Comparison of ENCODE assay signal across 1 cellular context in the genomic region with DNA sequence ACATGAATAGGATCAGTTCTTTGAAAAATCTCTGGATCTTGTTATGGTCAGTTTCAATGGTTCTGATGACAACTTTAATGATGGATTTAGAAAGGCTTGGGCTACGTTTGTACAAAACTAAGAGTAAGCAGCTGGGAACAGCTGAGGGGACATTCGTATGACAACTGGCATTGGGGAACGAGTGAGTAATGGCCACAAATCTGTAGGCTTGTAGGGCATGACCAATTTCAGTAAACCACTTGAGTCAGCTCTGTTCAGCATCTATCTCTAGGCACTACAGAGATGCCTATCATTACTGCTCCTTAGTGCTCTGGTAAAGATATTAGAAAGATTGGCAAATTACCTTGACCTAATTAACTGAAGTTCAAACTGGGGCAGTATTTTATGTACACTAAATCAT.
TF ChIP-seq lines count a peak whose summit lies in the region.

No MANE protein-coding gene starts in this region.

TF ChIP-seq in GM12878, 131 proteins besides CTCF, POLR2A, EP300 and RAD21:
- TF ChIP-seq BHLHE40 (IDR thresholded peaks at IDR 0.05; ENCODE audit: borderline replicate concordance in 1 of 2, low read depth in 2 of 2, low read length in 1 of 2) (no peak), TARDBP (IDR thresholded peaks at IDR 0.05; ENCODE audit: borderline replicate concordance) (no peak), CBX3 (IDR thresholded peaks at IDR 0.05; ENCODE audit: borderline replicate concordance, low read depth) (no peak), ETV6 (conservative IDR thresholded peaks at IDR 0.05 in 1 of 2, IDR thresholded peaks at IDR 0.05 in 1 of 2; ENCODE audit: borderline replicate concordance in 1 of 2, low read depth in 1 of 2) (no peak), BRCA1 (IDR thresholded peaks at IDR 0.05; ENCODE audit: low read depth, low read length) (no peak), RFX5 (IDR thresholded peaks at IDR 0.05; ENCODE audit: low read depth, low read length) (no peak), NR2C1 (IDR thresholded peaks at IDR 0.05) (no peak), SMC3 (IDR thresholded peaks at IDR 0.05; ENCODE audit: borderline replicate concordance, low read length) (no peak), HDAC6 (IDR thresholded peaks at IDR 0.05; ENCODE audit: unreplicated experiment) (no peak)
- TF ChIP-seq, protein P1, sequence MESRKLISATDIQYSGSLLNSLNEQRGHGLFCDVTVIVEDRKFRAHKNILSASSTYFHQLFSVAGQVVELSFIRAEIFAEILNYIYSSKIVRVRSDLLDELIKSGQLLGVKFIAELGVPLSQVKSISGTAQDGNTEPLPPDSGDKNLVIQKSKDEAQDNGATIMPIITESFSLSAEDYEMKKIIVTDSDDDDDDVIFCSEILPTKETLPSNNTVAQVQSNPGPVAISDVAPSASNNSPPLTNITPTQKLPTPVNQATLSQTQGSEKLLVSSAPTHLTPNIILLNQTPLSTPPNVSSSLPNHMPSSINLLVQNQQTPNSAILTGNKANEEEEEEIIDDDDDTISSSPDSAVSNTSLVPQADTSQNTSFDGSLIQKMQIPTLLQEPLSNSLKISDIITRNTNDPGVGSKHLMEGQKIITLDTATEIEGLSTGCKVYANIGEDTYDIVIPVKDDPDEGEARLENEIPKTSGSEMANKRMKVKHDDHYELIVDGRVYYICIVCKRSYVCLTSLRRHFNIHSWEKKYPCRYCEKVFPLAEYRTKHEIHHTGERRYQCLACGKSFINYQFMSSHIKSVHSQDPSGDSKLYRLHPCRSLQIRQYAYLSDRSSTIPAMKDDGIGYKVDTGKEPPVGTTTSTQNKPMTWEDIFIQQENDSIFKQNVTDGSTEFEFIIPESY (IDR thresholded peaks at IDR 0.05) = no peak
- TF ChIP-seq, protein P2, sequence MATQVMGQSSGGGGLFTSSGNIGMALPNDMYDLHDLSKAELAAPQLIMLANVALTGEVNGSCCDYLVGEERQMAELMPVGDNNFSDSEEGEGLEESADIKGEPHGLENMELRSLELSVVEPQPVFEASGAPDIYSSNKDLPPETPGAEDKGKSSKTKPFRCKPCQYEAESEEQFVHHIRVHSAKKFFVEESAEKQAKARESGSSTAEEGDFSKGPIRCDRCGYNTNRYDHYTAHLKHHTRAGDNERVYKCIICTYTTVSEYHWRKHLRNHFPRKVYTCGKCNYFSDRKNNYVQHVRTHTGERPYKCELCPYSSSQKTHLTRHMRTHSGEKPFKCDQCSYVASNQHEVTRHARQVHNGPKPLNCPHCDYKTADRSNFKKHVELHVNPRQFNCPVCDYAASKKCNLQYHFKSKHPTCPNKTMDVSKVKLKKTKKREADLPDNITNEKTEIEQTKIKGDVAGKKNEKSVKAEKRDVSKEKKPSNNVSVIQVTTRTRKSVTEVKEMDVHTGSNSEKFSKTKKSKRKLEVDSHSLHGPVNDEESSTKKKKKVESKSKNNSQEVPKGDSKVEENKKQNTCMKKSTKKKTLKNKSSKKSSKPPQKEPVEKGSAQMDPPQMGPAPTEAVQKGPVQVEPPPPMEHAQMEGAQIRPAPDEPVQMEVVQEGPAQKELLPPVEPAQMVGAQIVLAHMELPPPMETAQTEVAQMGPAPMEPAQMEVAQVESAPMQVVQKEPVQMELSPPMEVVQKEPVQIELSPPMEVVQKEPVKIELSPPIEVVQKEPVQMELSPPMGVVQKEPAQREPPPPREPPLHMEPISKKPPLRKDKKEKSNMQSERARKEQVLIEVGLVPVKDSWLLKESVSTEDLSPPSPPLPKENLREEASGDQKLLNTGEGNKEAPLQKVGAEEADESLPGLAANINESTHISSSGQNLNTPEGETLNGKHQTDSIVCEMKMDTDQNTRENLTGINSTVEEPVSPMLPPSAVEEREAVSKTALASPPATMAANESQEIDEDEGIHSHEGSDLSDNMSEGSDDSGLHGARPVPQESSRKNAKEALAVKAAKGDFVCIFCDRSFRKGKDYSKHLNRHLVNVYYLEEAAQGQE (IDR thresholded peaks at IDR 0.05; ENCODE audit: low read depth, low read length) = no peak
- TF ChIP-seq, protein P3, sequence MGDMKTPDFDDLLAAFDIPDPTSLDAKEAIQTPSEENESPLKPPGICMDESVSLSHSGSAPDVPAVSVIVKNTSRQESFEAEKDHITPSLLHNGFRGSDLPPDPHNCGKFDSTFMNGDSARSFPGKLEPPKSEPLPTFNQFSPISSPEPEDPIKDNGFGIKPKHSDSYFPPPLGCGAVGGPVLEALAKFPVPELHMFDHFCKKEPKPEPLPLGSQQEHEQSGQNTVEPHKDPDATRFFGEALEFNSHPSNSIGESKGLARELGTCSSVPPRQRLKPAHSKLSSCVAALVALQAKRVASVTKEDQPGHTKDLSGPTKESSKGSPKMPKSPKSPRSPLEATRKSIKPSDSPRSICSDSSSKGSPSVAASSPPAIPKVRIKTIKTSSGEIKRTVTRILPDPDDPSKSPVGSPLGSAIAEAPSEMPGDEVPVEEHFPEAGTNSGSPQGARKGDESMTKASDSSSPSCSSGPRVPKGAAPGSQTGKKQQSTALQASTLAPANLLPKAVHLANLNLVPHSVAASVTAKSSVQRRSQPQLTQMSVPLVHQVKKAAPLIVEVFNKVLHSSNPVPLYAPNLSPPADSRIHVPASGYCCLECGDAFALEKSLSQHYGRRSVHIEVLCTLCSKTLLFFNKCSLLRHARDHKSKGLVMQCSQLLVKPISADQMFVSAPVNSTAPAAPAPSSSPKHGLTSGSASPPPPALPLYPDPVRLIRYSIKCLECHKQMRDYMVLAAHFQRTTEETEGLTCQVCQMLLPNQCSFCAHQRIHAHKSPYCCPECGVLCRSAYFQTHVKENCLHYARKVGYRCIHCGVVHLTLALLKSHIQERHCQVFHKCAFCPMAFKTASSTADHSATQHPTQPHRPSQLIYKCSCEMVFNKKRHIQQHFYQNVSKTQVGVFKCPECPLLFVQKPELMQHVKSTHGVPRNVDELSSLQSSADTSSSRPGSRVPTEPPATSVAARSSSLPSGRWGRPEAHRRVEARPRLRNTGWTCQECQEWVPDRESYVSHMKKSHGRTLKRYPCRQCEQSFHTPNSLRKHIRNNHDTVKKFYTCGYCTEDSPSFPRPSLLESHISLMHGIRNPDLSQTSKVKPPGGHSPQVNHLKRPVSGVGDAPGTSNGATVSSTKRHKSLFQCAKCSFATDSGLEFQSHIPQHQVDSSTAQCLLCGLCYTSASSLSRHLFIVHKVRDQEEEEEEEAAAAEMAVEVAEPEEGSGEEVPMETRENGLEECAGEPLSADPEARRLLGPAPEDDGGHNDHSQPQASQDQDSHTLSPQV (IDR thresholded peaks at IDR 0.05) = no peak
